Comparison of ENCODE assay signal across 17 cellular contexts in genomic region chr1:94614980-94615379, GRCh38.
DNase-seq lines count a peak whose midpoint lies in the region; ATAC-seq and TF ChIP-seq lines count a peak whose summit lies in the region.
"Had no signal": no experiment of that assay in that cellular context is flagged by ENCODE, and none has a peak within 500 bp of the region (broad histone marks: within the 10 kb centered on the region; RNA-seq: fewer than 3 reads in every experiment).

No MANE protein-coding gene starts in this region.

- peak overlapping the region; percentile 75 for H2BK15ac ChIP-seq in neuronal stem cell (ENCODE audit: low read length)

- H2AFZ ChIP-seq in fibroblast of lung (ENCODE audit: low read length) (peak overlapping the region; percentile 24), neuronal stem cell (ENCODE audit: low read length) (peak overlapping the region; percentile 54)

- H3K79me1 ChIP-seq in neuronal stem cell (ENCODE audit: low read depth, low read length), result no peaks in the 10 kb centered on the region

- H4K91ac ChIP-seq in neuronal stem cell (ENCODE audit: low read depth, low read length, poor library complexity), result no peak overlapping the region

- peak overlapping the region; percentile 87 for H3K18ac ChIP-seq in neuronal stem cell (ENCODE audit: low read length)

- no peaks in the 10 kb centered on the region for H3K4me1 ChIP-seq in fibroblast of lung (ENCODE audit: control insufficient read depth, extremely low read depth, insufficient read depth, low read length)
- H3K4me1 ChIP-seq in neuronal stem cell (ENCODE audit: control insufficient read depth in 2 of 2, insufficient read depth in 1 of 2, low read depth in 1 of 2, low read length in 2 of 2), result peaks cover 4 to 12% of the 10 kb centered on the region in 2 donors
- H3K4me1 ChIP-seq: BLaER1 had no signal

- H3K36me3 ChIP-seq in fibroblast of lung (ENCODE audit: control insufficient read depth, insufficient read depth, low read length) (no peaks in the 10 kb centered on the region), neuronal stem cell (replicated peaks in 1 of 2; ENCODE audit: control insufficient read depth in 2 of 2, insufficient read depth in 2 of 2, low read length in 2 of 2) (no peaks in the 10 kb centered on the region)
- H3K36me3 ChIP-seq: BLaER1, MG63, tibial artery had no signal

- no peaks in the 10 kb centered on the region for H3K79me2 ChIP-seq in fibroblast of lung (ENCODE audit: control insufficient read depth, insufficient read depth, low read length)

- H3K9me3 ChIP-seq in fibroblast of lung (ENCODE audit: control insufficient read depth, insufficient read depth, low read depth, low read length) (no peaks in the 10 kb centered on the region), neuronal stem cell (replicated peaks in 1 of 2; ENCODE audit: control insufficient read depth in 2 of 2, insufficient read depth in 1 of 2, low read depth in 1 of 2, low read length in 2 of 2) (peaks cover under 1% of the 10 kb centered on the region in 2 donors)
- H3K9me3 ChIP-seq: tibial artery had no signal

- no peak overlapping the region for H3K23ac ChIP-seq in neuronal stem cell (ENCODE audit: low read depth, low read length, poor library complexity)

- ATAC-seq in GM18502 (IDR thresholded peaks at IDR 0.05; ENCODE audit: poor library complexity, unreplicated experiment), result peak; percentile 50
- ATAC-seq in GM18873 (IDR thresholded peaks at IDR 0.05; ENCODE audit: low FRiP score, unreplicated experiment), result no peak
- ATAC-seq in GM21360 (IDR thresholded peaks at IDR 0.05; ENCODE audit: unreplicated experiment), result no peak
- ATAC-seq: naive thymus-derived CD8-positive, alpha-beta T cell; WTC11 had no signal

- no peak overlapping the region for H3K4ac ChIP-seq in neuronal stem cell (ENCODE audit: low read length)

- H3K27me3 ChIP-seq in fibroblast of lung (ENCODE audit: control insufficient read depth, insufficient read depth, low read length) (no peaks in the 10 kb centered on the region), neuronal stem cell (ENCODE audit: control insufficient read depth in 3 of 3, insufficient read depth in 3 of 3, low read depth in 1 of 3, low read length in 3 of 3) (no peaks in the 10 kb centered on the region)
- H3K27me3 ChIP-seq: BLaER1, MG63, tibial artery had no signal

- peak overlapping the region; percentile 54 for H2AK5ac ChIP-seq in neuronal stem cell (ENCODE audit: low read depth, low read length)

- H4K20me1 ChIP-seq in fibroblast of lung (ENCODE audit: control insufficient read depth, extremely low read depth, insufficient read depth, low read length), result no peaks in the 10 kb centered on the region
- H4K20me1 ChIP-seq: BLaER1 had no signal

- H3K4me2 ChIP-seq in fibroblast of lung (ENCODE audit: extremely low read depth, insufficient read depth, low read length) (no peak overlapping the region), neuronal stem cell (ENCODE audit: insufficient read depth, low read length, poor library complexity, severe bottlenecking) (no peak overlapping the region)
- H3K4me2 ChIP-seq: BLaER1 had no signal

- DNase-seq in NOMO-1 (lab: John Stamatoyannopoulos, UW; ENCODE audit: unreplicated experiment in 2 of 2) (peak; percentile 56 to 62), fibroblast of lung (ENCODE audit: low read depth in 2 of 2) (no peak), neuronal stem cell (ENCODE audit: low spot score) (no peak), NCI-H2029 (lab: John Stamatoyannopoulos, UW) (no peak)
- DNase-seq in activated effector memory CD4-positive, alpha-beta T cell treated with Interleukin-2 at 50 U/mL for 16 hours, result no peak
- DNase-seq: activated naive CD4-positive, alpha-beta T cell treated with anti-CD3 and anti-CD28 coated beads, Interleukin-2, amount 10 ng/mL, durations not matched to agents 7 days and 5 days; glutamatergic neuron; kidney; MG63; naive thymus-derived CD8-positive, alpha-beta T cell; stimulated activated CD4-positive, alpha-beta T cell treated with anti-CD3 and anti-CD28 coated beads, Interleukin-1b, Interleukin-23, amount 100 ng/mL, for 48 hours; tibial artery had no signal

- TF ChIP-seq CTCF in fibroblast of lung (conservative IDR thresholded peaks at IDR 0.05 in 1 of 2, IDR thresholded peaks at IDR 0.05 in 1 of 2; ENCODE audit: low read depth in 1 of 2, low read length in 2 of 2), result no peak

- H3K27ac ChIP-seq in fibroblast of lung (ENCODE audit: insufficient read depth, low read length) (no peak overlapping the region), neuronal stem cell (replicated peaks; ENCODE audit: low read length) (no peak overlapping the region)
- H3K27ac ChIP-seq: BLaER1, tibial artery had no signal

- no peak overlapping the region for H3K4me3 ChIP-seq in fibroblast of lung (replicated peaks in 1 of 4; ENCODE audit: control extremely low read depth in 1 of 4, insufficient read depth in 1 of 4, low read depth in 3 of 4, low read length in 4 of 4)
- H3K4me3 ChIP-seq in neuronal stem cell (ENCODE audit: low read length in 2 of 2), result no peak overlapping the region
- H3K4me3 ChIP-seq: BLaER1, MG63, tibial artery had no signal

- no peak overlapping the region for H3K9ac ChIP-seq in fibroblast of lung (ENCODE audit: insufficient read depth, low read length)
- H3K9ac ChIP-seq in neuronal stem cell (ENCODE audit: low read depth, low read length, poor library complexity), result no peak overlapping the region
- H3K9ac ChIP-seq: BLaER1 had no signal

- no peak overlapping the region for H2BK5ac ChIP-seq in neuronal stem cell (ENCODE audit: low read length)

- WGBS in neuronal stem cell (ENCODE audit: extremely low coverage in 2 of 2, insufficient read length in 2 of 2, insufficient replicate concordance in 1 of 2), 2 donors, result no CpG with 5 or more reads among the region's 4 CpGs

- H3K14ac ChIP-seq in neuronal stem cell (ENCODE audit: low read length), result no peak overlapping the region

- H4K8ac ChIP-seq in neuronal stem cell (ENCODE audit: low read depth, low read length), result no peak overlapping the region

- no peak overlapping the region for H2BK120ac ChIP-seq in neuronal stem cell (ENCODE audit: low read depth, low read length)

- no peak overlapping the region for H2BK12ac ChIP-seq in neuronal stem cell (ENCODE audit: low read length)

Comparison
In these comparisons a context has a peak if more than half of its experiments do, and no peak if none do; other contexts are left out.
1. DNase-seq: peak in NOMO-1 (2 of 2); none in fibroblast of lung (0 of 2), neuronal stem cell (single experiment), activated effector memory CD4-positive, alpha-beta T cell treated with Interleukin-2 at 50 U/mL for 16 hours (single experiment) and NCI-H2029 (single experiment).